In the genomic region with DNA sequence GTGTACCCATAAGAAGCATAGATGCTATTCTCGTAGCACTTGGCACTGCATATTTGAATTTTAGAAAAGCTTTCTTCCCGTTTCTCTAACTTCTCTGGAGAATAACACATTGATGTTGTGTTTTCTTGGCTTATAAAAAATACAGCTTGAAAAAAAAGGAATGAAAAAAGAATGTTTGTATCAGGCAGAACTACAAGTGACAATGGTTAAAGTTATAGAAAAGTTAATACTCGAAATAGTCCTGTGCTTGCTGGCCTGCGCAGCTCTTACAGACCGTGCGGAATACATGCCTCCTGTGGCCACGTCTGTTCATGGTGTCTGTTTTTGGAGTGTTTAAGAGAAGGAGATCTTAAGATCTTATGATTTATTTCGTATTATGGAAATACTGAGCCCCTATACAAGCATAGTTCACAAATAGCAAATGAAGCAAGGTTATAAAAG, we compare ENCODE assay signal across 7 cellular contexts. TPM values are rescaled to one million over a fixed set of nuclear protein-coding genes. Genes with fewer than 3 reads are reported as not detected.
A peak's percentile ranks its signal among the peaks of the same experiment; 100 is the strongest.
DNase-seq lines count a peak whose midpoint lies in the region; ATAC-seq and TF ChIP-seq lines count a peak whose summit lies in the region.

No MANE protein-coding gene starts in this region.

- H3K36me3 Mint-ChIP-seq in activated naive CD8-positive, alpha-beta T cell = no peaks in the 10 kb centered on the region
- H3K36me3 Mint-ChIP-seq in stimulated activated naive B cell treated with anti-CD40 and anti-IgM and Interleukin-4, amounts not matched to agents 10 μg/mL and 1 μg/mL and 100 μg/mL, for 72 hours = no peaks in the 10 kb centered on the region

- H3K27ac Mint-ChIP-seq in activated naive CD8-positive, alpha-beta T cell = no peak overlapping the region
- no peak overlapping the region for H3K27ac Mint-ChIP-seq in stimulated activated naive B cell treated with anti-CD40 and anti-IgM and Interleukin-4, amounts not matched to agents 10 μg/mL and 1 μg/mL and 100 μg/mL, for 72 hours

- no peak for TF ChIP-seq CTCF in omental fat pad (IDR thresholded peaks at IDR 0.05)

- H3K4me3 ChIP-seq in iPS-18c (ENCODE audit: insufficient read depth, low read depth, low read length) = peak overlapping the region; percentile 55; the same call in 1 of the 2 replicates

- DNase-seq in stimulated activated naive B cell treated with anti-CD40 and anti-IgM and Interleukin-4, amounts not matched to agents 10 μg/mL and 1 μg/mL and 100 μg/mL, for 72 hours = no peak
- DNase-seq in activated effector memory CD4-positive, alpha-beta T cell treated with Interleukin-2 at 50 U/mL for 16 hours = no peak
- no peak for DNase-seq in omental fat pad (ENCODE audit: low spot score)

- no peaks in the 10 kb centered on the region for H3K9me3 ChIP-seq in iPS-18c (ENCODE audit: control insufficient read depth, insufficient read depth, low read length)

- ATAC-seq in GM18867 (IDR thresholded peaks at IDR 0.05; ENCODE audit: unreplicated experiment) = peak; percentile 32
- peak; percentile 38 for ATAC-seq in HG03135 (IDR thresholded peaks at IDR 0.05; ENCODE audit: unreplicated experiment)
- ATAC-seq in stimulated activated naive B cell treated with anti-CD40 and anti-IgM and Interleukin-4, amounts not matched to agents 10 μg/mL and 1 μg/mL and 100 μg/mL, for 72 hours (replicated peaks) = peak in 1 of 2 donors; percentile 39
- ATAC-seq in omental fat pad (ENCODE audit: low FRiP score) = no peak

- H3K4me1 Mint-ChIP-seq in activated naive CD8-positive, alpha-beta T cell (ENCODE audit: low read depth) = peaks cover 6% of the 10 kb centered on the region
- peaks cover 3 to 6% of the 10 kb centered on the region in 2 donors for H3K4me1 Mint-ChIP-seq in stimulated activated naive B cell treated with anti-CD40 and anti-IgM and Interleukin-4, amounts not matched to agents 10 μg/mL and 1 μg/mL and 100 μg/mL, for 72 hours

- peak overlapping the region; percentile 92 for H3K4me3 Mint-ChIP-seq in activated naive CD8-positive, alpha-beta T cell
- H3K4me3 Mint-ChIP-seq in stimulated activated naive B cell treated with anti-CD40 and anti-IgM and Interleukin-4, amounts not matched to agents 10 μg/mL and 1 μg/mL and 100 μg/mL, for 72 hours = peak overlapping the region; percentile 93

- no peaks in the 10 kb centered on the region for H3K9me3 Mint-ChIP-seq in activated naive CD8-positive, alpha-beta T cell (ENCODE audit: low read depth)
- H3K9me3 Mint-ChIP-seq in stimulated activated naive B cell treated with anti-CD40 and anti-IgM and Interleukin-4, amounts not matched to agents 10 μg/mL and 1 μg/mL and 100 μg/mL, for 72 hours = no peaks in the 10 kb centered on the region

- peaks cover 3% of the 10 kb centered on the region for H3K27me3 Mint-ChIP-seq in activated naive CD8-positive, alpha-beta T cell
- H3K27me3 Mint-ChIP-seq in stimulated activated naive B cell treated with anti-CD40 and anti-IgM and Interleukin-4, amounts not matched to agents 10 μg/mL and 1 μg/mL and 100 μg/mL, for 72 hours = peaks cover 0 to 6% of the 10 kb centered on the region in 2 donors

RNA-seq across cellular contexts. Expression of a gene that starts 0.8 kb away (rescaled TPM):
- 1 to 10 TPM in 3 of 4 donors, under 1 TPM in 1; 0.60 to 2.8 (median 1.5) TPM for total RNA-seq in omental fat pad

RNA-seq across cellular contexts. Expression of a gene that starts 41.1 kb away (rescaled TPM):
- 100 to 1,000 TPM; 114 to 144 (median 124) TPM for total RNA-seq in omental fat pad

RNA-seq across cellular contexts. Expression of a gene that starts 44.9 kb away (rescaled TPM):
- 10 to 100 TPM; 10.5 to 18.4 (median 13.7) TPM for total RNA-seq in omental fat pad
